Comparison of ENCODE assay signal across 15 cellular contexts in the genomic region with DNA sequence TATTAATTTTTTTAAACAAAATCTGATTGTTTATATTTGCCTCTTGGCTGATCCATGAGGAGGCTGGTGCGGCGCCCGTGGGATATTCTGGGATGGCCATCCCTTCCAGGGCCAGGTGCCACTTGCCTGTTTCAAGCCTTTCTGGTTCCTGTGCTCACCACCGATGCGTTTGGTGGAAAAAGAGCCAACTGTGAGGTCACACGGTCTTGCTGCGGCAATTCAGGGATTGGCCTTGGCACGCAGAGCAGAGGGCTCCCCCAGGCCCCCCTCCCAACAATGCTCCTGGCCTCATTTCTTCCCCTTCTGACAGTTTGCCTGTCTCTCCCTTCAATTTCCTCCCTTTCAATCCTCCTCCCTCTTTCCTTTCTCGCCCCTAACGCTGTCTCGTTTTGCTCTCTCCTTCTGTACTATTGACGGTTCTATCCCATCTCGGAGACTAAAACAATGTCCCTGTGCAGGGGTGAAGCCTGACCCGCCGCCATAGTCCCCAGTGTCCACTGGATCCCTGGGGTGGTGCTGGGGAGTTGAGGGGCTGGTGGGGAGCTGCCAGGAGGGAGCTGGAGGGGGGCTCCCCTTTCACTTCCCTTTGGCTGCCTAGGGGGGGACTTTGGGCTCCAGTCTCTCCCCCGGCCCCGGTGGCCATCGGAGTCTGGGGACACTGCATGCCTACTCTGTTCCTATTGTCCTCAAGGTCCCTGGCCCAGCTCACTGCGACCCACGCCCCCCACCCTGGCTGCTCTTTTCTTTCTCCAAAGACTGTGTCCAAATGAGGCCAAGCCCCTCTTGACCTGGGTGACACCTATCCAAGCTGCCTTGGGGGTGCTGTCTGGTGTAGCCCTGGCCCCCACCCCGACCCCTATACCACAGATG. TPM values are rescaled to one million over a fixed set of nuclear protein-coding genes. Genes with fewer than 3 reads are reported as not detected.
DNase-seq lines count a peak whose midpoint lies in the region; ATAC-seq lines count a peak whose summit lies in the region.
"Had no signal": no experiment of that assay in that cellular context is flagged by ENCODE, and none has a peak within 500 bp of the region (broad histone marks: within the 10 kb centered on the region; RNA-seq: fewer than 3 reads in every experiment).

No MANE protein-coding gene starts in this region.

- intact Hi-C loops in naive thymus-derived CD4-positive, alpha-beta T cell (cut with micrococcal nuclease), result no loop called here

- no peak overlapping the region for H2BK12ac ChIP-seq in neuronal stem cell (ENCODE audit: low read length)

- no peaks in the 10 kb centered on the region for H3K79me1 ChIP-seq in neuronal stem cell (ENCODE audit: low read depth, low read length)

- CTCF ChIA-PET in naive thymus-derived CD4-positive, alpha-beta T cell (lab: Charles Lee), result interaction anchor here (0.6 kb wide), 2 partner anchors 93 to 1169 kb away, joined by 3 read pairs; no protein-coding TSS in a partner anchor

- no peak overlapping the region for H2BK120ac ChIP-seq in neuronal stem cell (ENCODE audit: low read depth, low read length)

- H2AFZ ChIP-seq in neuronal stem cell (ENCODE audit: low read length), result peak overlapping the region; percentile 87

- POLR2A ChIA-PET in naive thymus-derived CD4-positive, alpha-beta T cell (lab: Charles Lee), result no interaction called here

- H4K91ac ChIP-seq in neuronal stem cell (ENCODE audit: low read depth, low read length, poor library complexity), result no peak overlapping the region

- H3K9me3 ChIP-seq in MG63 (no peaks in the 10 kb centered on the region), neuronal stem cell (replicated peaks in 1 of 2; ENCODE audit: control insufficient read depth in 2 of 2, insufficient read depth in 1 of 2, low read depth in 1 of 2, low read length in 2 of 2) (no peaks in the 10 kb centered on the region)
- H3K9me3 ChIP-seq in naive thymus-derived CD4-positive, alpha-beta T cell (ENCODE audit: control insufficient read depth in 2 of 3, low read length in 3 of 3), result no peaks in the 10 kb centered on the region
- H3K9me3 ChIP-seq: neutrophil had no signal

- H3K9me3 Mint-ChIP-seq in naive thymus-derived CD4-positive, alpha-beta T cell, result peaks cover 0 to 2% (median 0%) of the 10 kb centered on the region in 11 donors
- H3K9me3 Mint-ChIP-seq: activated naive CD4-positive, alpha-beta T cell treated with anti-CD3 and anti-CD28 coated beads, Interleukin-2, amount 10 ng/mL, durations not matched to agents 7 days and 5 days; CD4-positive, CD25-positive, alpha-beta regulatory T cell; stimulated activated effector memory CD8-positive, alpha-beta T cell treated with anti-CD3 and anti-CD28 coated beads, Interleukin-12 subunit alpha, Interleukin-12 subunit beta, amount 100 ng/mL, for 72 hours had no signal

- no peak overlapping the region for H3K27ac ChIP-seq in neuronal stem cell (replicated peaks; ENCODE audit: low read length)
- no peak overlapping the region for H3K27ac ChIP-seq in naive thymus-derived CD4-positive, alpha-beta T cell (ENCODE audit: low read depth, low read length)
- H3K27ac ChIP-seq: neutrophil had no signal

- peak overlapping the region; percentile 47 for H2BK15ac ChIP-seq in neuronal stem cell (ENCODE audit: low read length)

- no peak overlapping the region for H4K8ac ChIP-seq in neuronal stem cell (ENCODE audit: low read depth, low read length)

- H3K4me2 ChIP-seq in neuronal stem cell (ENCODE audit: insufficient read depth, low read length, poor library complexity, severe bottlenecking), result no peak overlapping the region

- peaks cover 15% of the 10 kb centered on the region in 2 donors for H3K4me1 ChIP-seq in neuronal stem cell (ENCODE audit: control insufficient read depth in 2 of 2, insufficient read depth in 1 of 2, low read depth in 1 of 2, low read length in 2 of 2)
- H3K4me1 ChIP-seq in naive thymus-derived CD4-positive, alpha-beta T cell (ENCODE audit: control insufficient read depth in 2 of 2, insufficient read depth in 2 of 2, low read length in 2 of 2), result no peaks in the 10 kb centered on the region

- H3K36me3 ChIP-seq in MG63, result no peaks in the 10 kb centered on the region
- no peaks in the 10 kb centered on the region for H3K36me3 ChIP-seq in neuronal stem cell (replicated peaks in 1 of 2; ENCODE audit: control insufficient read depth in 2 of 2, insufficient read depth in 2 of 2, low read length in 2 of 2)
- H3K36me3 ChIP-seq in naive thymus-derived CD4-positive, alpha-beta T cell (ENCODE audit: control insufficient read depth in 2 of 3, insufficient read depth in 3 of 3, low read length in 3 of 3), result no peaks in the 10 kb centered on the region

- DNase-seq in AG20443 (ENCODE audit: low spot score) (peak; percentile 43), MG63 (peak; percentile 41), cerebellum (ENCODE audit: low spot score) (peak; percentile 92), neuronal stem cell (ENCODE audit: low spot score) (no peak)
- no peak for DNase-seq in effector CD4-positive, alpha-beta T cell
- DNase-seq in naive thymus-derived CD4-positive, alpha-beta T cell, result no peak
- no peak for DNase-seq in stimulated activated naive CD4-positive, alpha-beta T cell treated with Interleukin-2 at 50 U/mL for 16 hours (lab: John Stamatoyannopoulos, UW)
- DNase-seq: activated naive CD4-positive, alpha-beta T cell treated with anti-CD3 and anti-CD28 coated beads, Interleukin-2, amount 10 ng/mL, durations not matched to agents 7 days and 5 days; CD4-positive, CD25-positive, alpha-beta regulatory T cell; cortex of kidney; GF-D8; KBM-7 had no signal

- no CpG with 5 or more reads among the region's 21 CpGs for WGBS in neuronal stem cell (ENCODE audit: extremely low coverage in 2 of 2, insufficient read length in 2 of 2, insufficient replicate concordance in 1 of 2), 2 donors

- H3K27me3 Mint-ChIP-seq in naive thymus-derived CD4-positive, alpha-beta T cell, result peaks cover 0 to 9% (median 0%) of the 10 kb centered on the region in 5 donors

- H3K27me3 ChIP-seq in MG63, result no peaks in the 10 kb centered on the region
- no peaks in the 10 kb centered on the region for H3K27me3 ChIP-seq in neuronal stem cell (ENCODE audit: control insufficient read depth in 3 of 3, insufficient read depth in 3 of 3, low read depth in 1 of 3, low read length in 3 of 3)
- H3K27me3 ChIP-seq in naive thymus-derived CD4-positive, alpha-beta T cell (ENCODE audit: control insufficient read depth in 2 of 2, insufficient read depth in 2 of 2, low read length in 2 of 2), result no peaks in the 10 kb centered on the region

- H3K27ac Mint-ChIP-seq in naive thymus-derived CD4-positive, alpha-beta T cell, result no peak overlapping the region
- H3K27ac Mint-ChIP-seq: activated naive CD4-positive, alpha-beta T cell treated with anti-CD3 and anti-CD28 coated beads, Interleukin-2, amount 10 ng/mL, durations not matched to agents 7 days and 5 days; CD4-positive, CD25-positive, alpha-beta regulatory T cell; stimulated activated effector memory CD8-positive, alpha-beta T cell treated with anti-CD3 and anti-CD28 coated beads, Interleukin-12 subunit alpha, Interleukin-12 subunit beta, amount 100 ng/mL, for 72 hours had no signal

- no peak overlapping the region for H2AK5ac ChIP-seq in neuronal stem cell (ENCODE audit: low read depth, low read length)

- no peak overlapping the region for H2BK5ac ChIP-seq in neuronal stem cell (ENCODE audit: low read length)

- no peaks in the 10 kb centered on the region for H3K36me3 Mint-ChIP-seq in naive thymus-derived CD4-positive, alpha-beta T cell
- H3K36me3 Mint-ChIP-seq: activated naive CD4-positive, alpha-beta T cell treated with anti-CD3 and anti-CD28 coated beads, Interleukin-2, amount 10 ng/mL, durations not matched to agents 7 days and 5 days; CD4-positive, CD25-positive, alpha-beta regulatory T cell; stimulated activated effector memory CD8-positive, alpha-beta T cell treated with anti-CD3 and anti-CD28 coated beads, Interleukin-12 subunit alpha, Interleukin-12 subunit beta, amount 100 ng/mL, for 72 hours had no signal

- no peak overlapping the region for H3K23ac ChIP-seq in neuronal stem cell (ENCODE audit: low read depth, low read length, poor library complexity)

- no peak overlapping the region for H3K14ac ChIP-seq in neuronal stem cell (ENCODE audit: low read length)

- H3K4me3 ChIP-seq in MG63 (no peak overlapping the region), neuronal stem cell (ENCODE audit: low read length in 2 of 2) (no peak overlapping the region)
- no peak overlapping the region for H3K4me3 ChIP-seq in naive thymus-derived CD4-positive, alpha-beta T cell (ENCODE audit: low read length)

- no peak for ATAC-seq in GM19395 (IDR thresholded peaks at IDR 0.05; ENCODE audit: unreplicated experiment)
- ATAC-seq in naive thymus-derived CD4-positive, alpha-beta T cell, result no peak
- ATAC-seq: stimulated activated effector memory CD8-positive, alpha-beta T cell treated with anti-CD3 and anti-CD28 coated beads, Interleukin-12 subunit alpha, Interleukin-12 subunit beta, amount 100 ng/mL, for 72 hours had no signal

- no peak overlapping the region for H3K4me3 Mint-ChIP-seq in naive thymus-derived CD4-positive, alpha-beta T cell
- H3K4me3 Mint-ChIP-seq: activated naive CD4-positive, alpha-beta T cell treated with anti-CD3 and anti-CD28 coated beads, Interleukin-2, amount 10 ng/mL, durations not matched to agents 7 days and 5 days; CD4-positive, CD25-positive, alpha-beta regulatory T cell; stimulated activated effector memory CD8-positive, alpha-beta T cell treated with anti-CD3 and anti-CD28 coated beads, Interleukin-12 subunit alpha, Interleukin-12 subunit beta, amount 100 ng/mL, for 72 hours had no signal

- H3K18ac ChIP-seq in neuronal stem cell (ENCODE audit: low read length), result peak overlapping the region; percentile 72

- no peak overlapping the region for H3K9ac ChIP-seq in neuronal stem cell (ENCODE audit: low read depth, low read length, poor library complexity)

- H3K4me1 Mint-ChIP-seq in naive thymus-derived CD4-positive, alpha-beta T cell, result peaks cover 0 to 2% (median 0%) of the 10 kb centered on the region in 7 donors
- H3K4me1 Mint-ChIP-seq: activated naive CD4-positive, alpha-beta T cell treated with anti-CD3 and anti-CD28 coated beads, Interleukin-2, amount 10 ng/mL, durations not matched to agents 7 days and 5 days; CD4-positive, CD25-positive, alpha-beta regulatory T cell; stimulated activated effector memory CD8-positive, alpha-beta T cell treated with anti-CD3 and anti-CD28 coated beads, Interleukin-12 subunit alpha, Interleukin-12 subunit beta, amount 100 ng/mL, for 72 hours had no signal

- no peak overlapping the region for H3K4ac ChIP-seq in neuronal stem cell (ENCODE audit: low read length)

RNA-seq across cellular contexts. Expression of a gene that starts 13.1 kb away (rescaled TPM):
- total RNA-seq in MG63 (2014; rRNA removed; shearing (Covaris generic); ENCODE audit: low replicate concordance), result 18.7 and 29.4 TPM in 2 replicates
- 3.6 TPM for total RNA-seq in cerebellum
- polyA plus RNA-seq in neuronal stem cell (2013, experiment 1 of 2), result 13.4 TPM
- polyA plus RNA-seq in neuronal stem cell (2013, experiment 2 of 2), result 13.0 TPM
- total RNA-seq in naive thymus-derived CD4-positive, alpha-beta T cell, result 10 to 100 TPM; 21.8 to 36.5 (median 29.7) TPM
- 1 to 10 TPM; 1.6 to 2.5 TPM for polyA plus RNA-seq in naive thymus-derived CD4-positive, alpha-beta T cell

RNA-seq across cellular contexts. Expression of a gene that starts 23.1 kb away (rescaled TPM):
- total RNA-seq in MG63 (2014; rRNA removed; shearing (Covaris generic); ENCODE audit: low replicate concordance), result 8.3 and 13.8 TPM in 2 replicates
- total RNA-seq in cerebellum, result 38.6 TPM
- 48.7 TPM for polyA plus RNA-seq in neuronal stem cell (2013, experiment 1 of 2)
- 51.0 TPM for polyA plus RNA-seq in neuronal stem cell (2013, experiment 2 of 2)
- total RNA-seq in naive thymus-derived CD4-positive, alpha-beta T cell, result 100 to 1,000 TPM in 1 of 5 experiments, 10 to 100 TPM in 4; 62.6 to 103 (median 81.2) TPM
- polyA plus RNA-seq in naive thymus-derived CD4-positive, alpha-beta T cell, result 1 to 10 TPM; 4.9 to 10.0 TPM

RNA-seq across cellular contexts. Expression of a gene that starts 45.4 kb away (rescaled TPM):
- total RNA-seq in MG63 (2014; rRNA removed; shearing (Covaris generic); ENCODE audit: low replicate concordance), result not detected in 2 replicates
- 0.18 TPM for total RNA-seq in cerebellum
- 0.74 TPM for polyA plus RNA-seq in neuronal stem cell (2013, experiment 1 of 2)
- 0.79 TPM for polyA plus RNA-seq in neuronal stem cell (2013, experiment 2 of 2)
- total RNA-seq in naive thymus-derived CD4-positive, alpha-beta T cell, result under 1 TPM; 0.17 to 0.70 (median 0.64) TPM
- polyA plus RNA-seq in naive thymus-derived CD4-positive, alpha-beta T cell, result not detected
- polyA plus RNA-seq: CD4-positive, CD25-positive, alpha-beta regulatory T cell had no signal

Comparison
In these comparisons a context has a peak if more than half of its experiments do, and no peak if none do; other contexts are left out.
1. DNase-seq: peak in AG20443 (single experiment), MG63 (single experiment) and cerebellum (single experiment); none in neuronal stem cell (single experiment), effector CD4-positive, alpha-beta T cell (single experiment), naive thymus-derived CD4-positive, alpha-beta T cell (0 of 9) and stimulated activated naive CD4-positive, alpha-beta T cell treated with Interleukin-2 at 50 U/mL for 16 hours (single experiment).